In the genomic region with DNA sequence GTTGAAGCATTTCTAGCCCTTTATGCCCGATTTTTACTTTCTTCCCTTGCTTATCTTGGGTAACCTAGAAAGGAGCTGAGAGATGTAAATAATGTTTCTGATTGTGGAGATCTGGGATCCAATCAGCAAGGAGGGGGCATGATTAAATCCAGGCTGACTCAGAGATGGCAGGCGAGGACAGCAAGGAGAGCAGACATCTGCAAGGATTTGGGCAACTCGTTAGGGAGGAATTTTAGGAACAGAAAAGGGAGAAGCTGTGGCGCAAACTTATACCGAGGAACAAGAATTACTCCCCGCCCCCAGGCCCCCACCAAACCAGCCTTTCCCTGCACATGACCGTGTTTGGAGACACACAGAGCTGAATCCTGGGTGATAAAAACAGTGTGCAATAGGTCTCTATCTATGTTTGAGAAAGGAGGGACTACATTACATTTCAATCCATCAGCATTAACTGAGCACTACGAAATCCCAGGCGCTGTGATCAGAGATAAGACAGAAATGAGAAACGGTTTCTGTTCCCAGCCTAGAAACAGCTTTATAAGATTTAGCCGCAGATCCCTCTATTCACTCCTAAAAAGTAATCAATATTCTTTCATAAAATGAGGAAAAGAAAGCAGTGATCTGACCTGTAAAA, we compare ENCODE assay signal across 14 cellular contexts. TPM values are rescaled to one million over a fixed set of nuclear protein-coding genes. Genes with fewer than 3 reads are reported as not detected.
A peak's percentile ranks its signal among the peaks of the same experiment; 100 is the strongest.
DNase-seq lines count a peak whose midpoint lies in the region; ATAC-seq, FAIRE-seq and TF ChIP-seq lines count a peak whose summit lies in the region.
"Had no signal": no experiment of that assay in that cellular context is flagged by ENCODE, and none has a peak within 500 bp of the region (broad histone marks: within the 10 kb centered on the region; RNA-seq: fewer than 3 reads in every experiment).

No MANE protein-coding gene starts in this region.

- TF ChIP-seq EP300 in K562 (IDR thresholded peaks at IDR 0.05; ENCODE audit: low read length): no peak

- BruUV-seq in MCF 10A (replicated peaks; lab: Mats Ljungman, UMichigan): no TSS peak
- BruUV-seq in K562 (replicated peaks; lab: Mats Ljungman, UMichigan): no TSS peak

- H3K27ac ChIP-seq in breast epithelium: no peak overlapping the region
- H3K27ac ChIP-seq in K562 (ENCODE audit: extremely low read depth, low read depth, low read length): no peak overlapping the region
- H3K27ac ChIP-seq: neutrophil had no signal

- POLR2A ChIA-PET in MCF 10A (lab: Yijun Ruan, JAX) (interaction anchor here (0.7 kb wide), 1 partner anchor 22 kb away, joined by 3 read pairs; no protein-coding TSS in a partner anchor), K562 (lab: Yijun Ruan, JAX) (interaction anchor here (0.6 to 1.2 kb wide), 3 partner anchors 12 to 265 kb away, joined by 3 read pairs; no protein-coding TSS in a partner anchor)

- H3K4me3 ChIP-seq in breast epithelium: no peak overlapping the region
- H3K4me3 ChIP-seq in K562: no peak overlapping the region

- H3K36me3 ChIP-seq in breast epithelium (no peaks in the 10 kb centered on the region), K562 (ENCODE audit: control insufficient read depth, insufficient read depth, low read length) (no peaks in the 10 kb centered on the region)
- H3K36me3 ChIP-seq: neutrophil had no signal

- no peaks in the 10 kb centered on the region for H3K9me3 Mint-ChIP-seq in MCF 10A (ENCODE audit: unreplicated experiment)
- H3K9me3 Mint-ChIP-seq: endodermal cell had no signal

- no peaks in the 10 kb centered on the region for H3K4me1 ChIP-seq in breast epithelium
- H3K4me1 ChIP-seq in K562 (replicated peaks in 1 of 2; ENCODE audit: control insufficient read depth in 2 of 2, insufficient read depth in 2 of 2, low read length in 2 of 2): peaks cover 0 to 18% of the 10 kb centered on the region in 2 experiments; a peak in 4 of 5 replicates

- no peak overlapping the region for H3K9ac ChIP-seq in K562 (ENCODE audit: insufficient read depth in 1 of 2, low read depth in 2 of 2, low read length in 2 of 2)

- H3K27me3 Mint-ChIP-seq in MCF 10A (ENCODE audit: insufficient read depth, unreplicated experiment): no peaks in the 10 kb centered on the region

- peak; percentile 6 for FAIRE-seq in K562 (lab: Jason Lieb, UNC)

- peak overlapping the region; percentile 57 for H3K27ac Mint-ChIP-seq in MCF 10A (ENCODE audit: low read depth, unreplicated experiment)
- H3K27ac Mint-ChIP-seq: endodermal cell had no signal

- peak; percentile 26; the same call in 1 of the 3 replicates for ATAC-seq in K562
- ATAC-seq in left colon: peak; percentile 87
- no peak for ATAC-seq in GM19463 (IDR thresholded peaks at IDR 0.05; ENCODE audit: unreplicated experiment)

- H3K4me1 Mint-ChIP-seq in MCF 10A (ENCODE audit: insufficient read depth, unreplicated experiment): no peaks in the 10 kb centered on the region

- DNase-seq in MCF 10A (ENCODE audit: unreplicated experiment): no peak
- no peak for DNase-seq in breast epithelium (ENCODE audit: low spot score in 2 of 2)
- no peak for DNase-seq in K562 (ENCODE audit: extremely low read depth in 1 of 4, low spot score in 3 of 4)
- peak in 1 of 2 donors; percentile 12 for DNase-seq in left colon
- DNase-seq in pons (ENCODE audit: low spot score): no peak
- no peak for DNase-seq in NCI-H524 (lab: John Stamatoyannopoulos, UW)
- no peak for DNase-seq in putamen (ENCODE audit: low spot score)
- DNase-seq: activated naive CD4-positive, alpha-beta T cell treated with anti-CD3 and anti-CD28 coated beads, Interleukin-2, amount 50 U/mL, for 16 hours; endodermal cell; GOT3; NCI-H2081; T-helper 2 cell had no signal

- TF ChIP-seq POLR2A in breast epithelium (IDR thresholded peaks at IDR 0.05) (no peak), K562 (conservative IDR thresholded peaks at IDR 0.05) (no peak)

- H3K4me3 Mint-ChIP-seq in MCF 10A (ENCODE audit: unreplicated experiment): no peak overlapping the region
- H3K4me3 Mint-ChIP-seq: endodermal cell had no signal

- WGBS in K562 (ENCODE audit: insufficient coverage, low coverage, missing lambda C conversion rate): 1% methylated on average over 10 of the region's 11 CpGs

- no peaks in the 10 kb centered on the region for H3K9me1 ChIP-seq in K562 (ENCODE audit: control insufficient read depth, insufficient read depth, low read length)

- no peak overlapping the region for H3K4me2 ChIP-seq in K562 (ENCODE audit: insufficient read depth, low read length)

- in situ Hi-C loops in K562 (cut with MboI): no loop called here

- no peak overlapping the region for H2AFZ ChIP-seq in K562 (ENCODE audit: low read depth, low read length)

- no peak for TF ChIP-seq RAD21 in K562 (CRISPR knock-in tag; conservative IDR thresholded peaks at IDR 0.05 in 1 of 2, IDR thresholded peaks at IDR 0.05 in 1 of 2)

- H3K79me2 ChIP-seq in K562 (ENCODE audit: control insufficient read depth, insufficient read depth, low read length): no peaks in the 10 kb centered on the region

- H3K9me3 ChIP-seq in breast epithelium: no peaks in the 10 kb centered on the region
- H3K9me3 ChIP-seq in K562 (replicated peaks; ENCODE audit: control insufficient read depth, insufficient read depth, low read depth, low read length): no peaks in the 10 kb centered on the region
- H3K9me3 ChIP-seq: neutrophil had no signal

- CTCF ChIA-PET in MCF 10A (lab: Yijun Ruan, JAX): interaction anchor here (0.7 kb wide), 1 partner anchor 62 kb away, joined by 3 read pairs; no protein-coding TSS in a partner anchor
- CTCF ChIA-PET in K562 (lab: Yijun Ruan, JAX; ENCODE audit: low intra/inter-chr PET ratio): no interaction called here

- intact Hi-C loops in MCF 10A (cut with micrococcal nuclease) (no loop called here), breast epithelium (cut with DNase I; ENCODE audit: low total_unique reads) (no loop called here), K562 (cut with micrococcal nuclease) (loop anchor here (5.0 kb wide), 1 partner anchor 58 kb away; no protein-coding TSS in a partner anchor), left colon (cut with DNase I, micrococcal nuclease) (no loop called here)

- no peaks in the 10 kb centered on the region for H4K20me1 ChIP-seq in K562 (replicated peaks; ENCODE audit: control insufficient read depth, insufficient read depth, low read length)

- no peaks in the 10 kb centered on the region for H3K27me3 ChIP-seq in breast epithelium
- 0 out of 5 replicates have a peak, but pooled peaks cover 0 to 4% of the 10 kb centered on the region in 2 experiments for H3K27me3 ChIP-seq in K562 (ENCODE audit: control insufficient read depth in 2 of 2, insufficient read depth in 2 of 2, low read length in 2 of 2)
- H3K27me3 ChIP-seq: neutrophil had no signal

- no peak for TF ChIP-seq CTCF in MCF 10A (IDR thresholded peaks at IDR 0.05; ENCODE audit: unreplicated experiment)
- no peak for TF ChIP-seq CTCF in breast epithelium (IDR thresholded peaks at IDR 0.05)
- no peak for TF ChIP-seq CTCF in K562 (IDR thresholded peaks at IDR 0.05 in 2 of 3, conservative IDR thresholded peaks at IDR 0.05 in 1 of 3; ENCODE audit: insufficient read depth in 2 of 3, low read depth in 1 of 3, low read length in 3 of 3)

- no peaks in the 10 kb centered on the region for H3K36me3 Mint-ChIP-seq in MCF 10A (ENCODE audit: insufficient read depth, unreplicated experiment)

TF ChIP-seq in K562, 482 proteins besides CTCF, POLR2A, EP300 and RAD21 (continues in another document):
- TF ChIP-seq CXXC5 (CRISPR knock-in tag; IDR thresholded peaks at IDR 0.05) (no peak), SAFB2 (IDR thresholded peaks at IDR 0.05; ENCODE audit: borderline replicate concordance, low read depth, low read length, severe bottlenecking) (no peak), CEBPG (CRISPR knock-in tag; IDR thresholded peaks at IDR 0.05) (no peak), CEBPG (tag; conservative IDR thresholded peaks at IDR 0.05 in 1 of 2, IDR thresholded peaks at IDR 0.05 in 1 of 2) (no peak), GABPB1 (CRISPR knock-in tag; IDR thresholded peaks at IDR 0.05) (no peak), RCOR1 (IDR thresholded peaks at IDR 0.05; ENCODE audit: borderline replicate concordance in 1 of 2, low read depth in 2 of 2, low read length in 2 of 2) (peak in 1 of 2 experiments; percentile 36; a peak in 1 of 4 replicates), NRF1 (conservative IDR thresholded peaks at IDR 0.05 in 1 of 2, IDR thresholded peaks at IDR 0.05 in 1 of 2) (0 out of 4 replicates have a peak, but pooled peaks have one; percentile 8 to 27), KLF16 (IDR thresholded peaks at IDR 0.05) (no peak), NUFIP1 (IDR thresholded peaks at IDR 0.05; ENCODE audit: partially characterized antibody) (no peak), GTF2E2 (tag; IDR thresholded peaks at IDR 0.05) (no peak)
- TF ChIP-seq, protein P1, sequence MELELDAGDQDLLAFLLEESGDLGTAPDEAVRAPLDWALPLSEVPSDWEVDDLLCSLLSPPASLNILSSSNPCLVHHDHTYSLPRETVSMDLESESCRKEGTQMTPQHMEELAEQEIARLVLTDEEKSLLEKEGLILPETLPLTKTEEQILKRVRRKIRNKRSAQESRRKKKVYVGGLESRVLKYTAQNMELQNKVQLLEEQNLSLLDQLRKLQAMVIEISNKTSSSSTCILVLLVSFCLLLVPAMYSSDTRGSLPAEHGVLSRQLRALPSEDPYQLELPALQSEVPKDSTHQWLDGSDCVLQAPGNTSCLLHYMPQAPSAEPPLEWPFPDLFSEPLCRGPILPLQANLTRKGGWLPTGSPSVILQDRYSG (tag; conservative IDR thresholded peaks at IDR 0.05; ENCODE audit: low read depth): no peak

RNA-seq across cellular contexts. Expression of a gene that starts 37.0 kb away (rescaled TPM):
- total RNA-seq in MCF 10A (2022): 1.9 TPM in 2 replicates
- total RNA-seq in breast epithelium: 10 to 100 TPM; 18.7 to 78.0 (median 41.9) TPM
- 3.3 and 9.4 TPM in 2 replicates for total RNA-seq in K562 (2011; cell fraction: chromatin; rRNA removed; ENCODE audit: low replicate concordance)
- total RNA-seq in K562 (2011; cell fraction: nucleolus; rRNA removed): 1.3 and 2.5 TPM in 2 replicates
- total RNA-seq in K562 (2011; cell fraction: nucleoplasm; rRNA removed): 5.9 and 9.7 TPM in 2 replicates
- total RNA-seq in K562 (2014; rRNA removed): 0.45 and 1.3 TPM in 2 replicates
- 2.0 and 2.3 TPM in 2 replicates for total RNA-seq in K562 (2014; rRNA removed; fragmentation: Illumina TruSeq; extraction: Trizol)
- 1.3 and 1.6 TPM in 2 replicates for total RNA-seq in K562 (2015; rRNA removed; fragmentation: Illumina TruSeq; extraction: Trizol)
- 1.8 and 3.1 TPM in 2 replicates for total RNA-seq in K562 (2021)
- polyA plus RNA-seq in K562 (2011; rRNA removed): 0.85 and 1.3 TPM in 2 replicates
- polyA plus RNA-seq in K562 (2011; cell fraction: cytosol; rRNA removed): 0.25 and 0.58 TPM in 2 replicates
- polyA plus RNA-seq in K562 (2011; cell fraction: nucleus; rRNA removed): 2.8 and 3.2 TPM in 2 replicates
- 0.53 and 0.61 TPM in 2 replicates for polyA plus RNA-seq in K562 (2012)
- polyA plus RNA-seq in K562 (2014; fragmentation: Illumina TruSeq; extraction: Trizol): 0.75 and 1.1 TPM in 2 replicates
- 1 to 10 TPM in 1 of 2 experiments, under 1 TPM in 1; 0.39 to 1.0 TPM for polyA plus RNA-seq in K562 (2014; fragmentation: Nextera tagmentation; extraction: Ambion mirVana)
- polyA plus RNA-seq in K562 (2014; rRNA removed): 0.94 and 1.1 TPM in 2 replicates
- polyA minus RNA-seq in K562 (2011; rRNA and poly(A)+ RNA removed): 3.0 and 5.4 TPM in 2 replicates
- polyA minus RNA-seq in K562 (2011; cell fraction: cytosol; rRNA and poly(A)+ RNA removed): 0.86 and 3.3 TPM in 2 replicates
- polyA minus RNA-seq in K562 (2011; cell fraction: nucleus; rRNA and poly(A)+ RNA removed): 4.3 and 11.1 TPM in 2 replicates
- total RNA-seq in left colon: 10 to 100 TPM; 51.7 to 62.9 TPM
